ENCODE assay signal across 17 cellular contexts in genomic region chr10:72177454-72177853, GRCh38.
"Had no signal": no experiment of that assay in that cellular context is flagged by ENCODE, and none has a peak within 500 bp of the region (broad histone marks: within the 10 kb centered on the region; RNA-seq: fewer than 3 reads in every experiment).

No MANE protein-coding gene starts in this region.

- DNase-seq: colonic mucosa; dermis blood vessel endothelial cell; esophagus squamous epithelium; foreskin fibroblast; glutamatergic neuron; kidney; left colon; mesendoderm; mucosa of descending colon; naive thymus-derived CD8-positive, alpha-beta T cell; posterior cingulate gyrus; stimulated activated CD4-positive, alpha-beta T cell treated with anti-CD3 and anti-CD28 coated beads, Interleukin-12 subunit alpha, Interleukin-12 subunit beta, amount 100 ng/mL, for 4 hours; stimulated activated naive CD4-positive, alpha-beta T cell treated with Interleukin-2 at 50 U/mL for 16 hours; trophoblast cell had no signal

- H3K9me3 ChIP-seq: colonic mucosa, esophagus squamous epithelium, gastroesophageal sphincter, mucosa of descending colon had no signal

- ATAC-seq: gastroesophageal sphincter; left colon; mucosa of descending colon; naive thymus-derived CD8-positive, alpha-beta T cell had no signal

- H3K27me3 ChIP-seq: colonic mucosa, esophagus squamous epithelium, gastroesophageal sphincter, hepatocyte had no signal

- H3K36me3 ChIP-seq: colonic mucosa had no signal

- H3K4me3 ChIP-seq: colonic mucosa, esophagus squamous epithelium, gastroesophageal sphincter, hepatocyte, mucosa of descending colon had no signal

- H3K4me3 Mint-ChIP-seq: naive thymus-derived CD8-positive, alpha-beta T cell; neural crest cell had no signal

- H3K27ac ChIP-seq: colonic mucosa, esophagus squamous epithelium, gastroesophageal sphincter, hepatocyte had no signal

- H3K27me3 Mint-ChIP-seq: naive thymus-derived CD8-positive, alpha-beta T cell had no signal

- H3K4me1 Mint-ChIP-seq: neural crest cell had no signal

- H3K4me1 ChIP-seq: colonic mucosa had no signal

- H3K9me3 Mint-ChIP-seq: naive thymus-derived CD8-positive, alpha-beta T cell; neural crest cell had no signal
